In the genomic region with DNA sequence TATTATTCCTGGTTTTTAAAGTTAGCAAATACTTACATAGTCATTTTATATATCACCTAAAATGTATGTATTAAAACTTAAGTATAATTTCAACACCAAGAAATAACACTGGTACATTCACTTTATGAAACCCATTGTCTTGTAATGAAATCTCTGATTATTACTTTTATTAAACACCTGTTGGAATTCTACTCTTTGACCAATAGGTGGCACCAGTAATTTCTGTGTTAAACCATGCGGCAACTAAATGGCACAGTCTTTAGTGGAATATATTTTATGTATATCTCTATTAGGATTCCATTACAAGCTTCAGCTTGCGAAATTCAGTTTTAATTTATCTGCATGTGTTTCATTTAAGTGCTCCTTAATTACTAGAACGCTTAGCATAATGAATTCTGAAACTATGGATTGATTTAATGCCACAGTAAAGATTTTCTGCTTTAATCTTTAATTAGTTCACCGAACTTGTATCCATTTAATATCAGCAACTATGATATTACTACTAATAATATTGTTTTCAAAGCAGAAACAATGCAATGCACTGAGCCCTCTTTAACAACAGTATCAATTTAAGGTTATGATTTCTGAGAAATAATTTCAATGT, we compare ENCODE assay signal across 8 cellular contexts.
DNase-seq lines count a peak whose midpoint lies in the region; ATAC-seq, FAIRE-seq and TF ChIP-seq lines count a peak whose summit lies in the region.

No MANE protein-coding gene starts in this region.

- peak; percentile 61 for ATAC-seq in HG03139 (IDR thresholded peaks at IDR 0.05; ENCODE audit: unreplicated experiment)

- H3K27ac Mint-ChIP-seq in activated naive CD8-positive, alpha-beta T cell treated with anti-CD3 and anti-CD28 coated beads for 36 hours = no peak overlapping the region

- no peak for TF ChIP-seq POLR2A in prostate gland (IDR thresholded peaks at IDR 0.05)

- WGBS in prostate gland = 41% methylated on average over 4 of the region's 4 CpGs

- in situ Hi-C loops in ACHN (cut with HindIII; ENCODE audit: low pct_ligation_motif_present, low pct_unique_long_range_greater_than_20kb, low sequenced_read_pairs) = no loop called here
- in situ Hi-C loops in GM13977 (cut with MboI; ENCODE audit: low pct_unique_long_range_greater_than_20kb, low sequenced_read_pairs, unreplicated experiment) = no loop called here

- H3K9me3 ChIP-seq in prostate gland = no peaks in the 10 kb centered on the region

- H3K27me3 Mint-ChIP-seq in activated naive CD8-positive, alpha-beta T cell treated with anti-CD3 and anti-CD28 coated beads for 36 hours = peaks cover 6% of the 10 kb centered on the region

- H3K4me3 ChIP-seq in prostate gland = no peak overlapping the region

- peak; percentile 12 for FAIRE-seq in endometrium (lab: Jason Lieb, UNC)

- no peaks in the 10 kb centered on the region for H3K9me3 Mint-ChIP-seq in activated naive CD8-positive, alpha-beta T cell treated with anti-CD3 and anti-CD28 coated beads for 36 hours

- H3K4me3 Mint-ChIP-seq in activated naive CD8-positive, alpha-beta T cell treated with anti-CD3 and anti-CD28 coated beads for 36 hours = no peak overlapping the region

- H3K4me1 Mint-ChIP-seq in activated naive CD8-positive, alpha-beta T cell treated with anti-CD3 and anti-CD28 coated beads for 36 hours = no peaks in the 10 kb centered on the region

- intact Hi-C loops in prostate gland (cut with DNase I) = no loop called here

- H3K36me3 ChIP-seq in prostate gland = no peaks in the 10 kb centered on the region

- no peaks in the 10 kb centered on the region for H3K27me3 ChIP-seq in prostate gland (replicated peaks; ENCODE audit: insufficient read depth)

- H3K4me1 ChIP-seq in prostate gland (replicated peaks) = no peaks in the 10 kb centered on the region

- peak; percentile 75 for DNase-seq in ACHN
- peak; percentile 16 for DNase-seq in GM13977 (ENCODE audit: low spot score)
- peak; percentile 53 for DNase-seq in NCI-H82 treated with DMSO at 0.1 percent for 48 hours (lab: John Stamatoyannopoulos, UW; ENCODE audit: unreplicated experiment)
- no peak for DNase-seq in prostate gland (ENCODE audit: low spot score)
- no peak for DNase-seq in stimulated activated CD4-positive, alpha-beta T cell treated with anti-CD3 and anti-CD28 coated beads, Interleukin-1b, Interleukin-23, amount 100 ng/mL, for 48 hours
- DNase-seq in activated naive CD8-positive, alpha-beta T cell treated with anti-CD3 and anti-CD28 coated beads for 36 hours = no peak

- TF ChIP-seq CTCF in GM13977 (IDR thresholded peaks at IDR 0.05; ENCODE audit: extremely low read depth, insufficient read depth, missing control alignments) (peak; percentile 52), prostate gland (IDR thresholded peaks at IDR 0.05) (peak; percentile 22 to 58 (median 39))

- H3K36me3 Mint-ChIP-seq in activated naive CD8-positive, alpha-beta T cell treated with anti-CD3 and anti-CD28 coated beads for 36 hours = no peaks in the 10 kb centered on the region

- H3K27ac ChIP-seq in prostate gland = no peak overlapping the region

Comparison
In these comparisons a context has a peak if more than half of its experiments do, and no peak if none do; other contexts are left out.
1. DNase-seq: peak in ACHN (single experiment), GM13977 (single experiment) and NCI-H82 treated with DMSO at 0.1 percent for 48 hours (single experiment); none in prostate gland (single experiment), stimulated activated CD4-positive, alpha-beta T cell treated with anti-CD3 and anti-CD28 coated beads, Interleukin-1b, Interleukin-23, amount 100 ng/mL, for 48 hours (single experiment) and activated naive CD8-positive, alpha-beta T cell treated with anti-CD3 and anti-CD28 coated beads for 36 hours (single experiment).